17 cellular contexts compared by ENCODE assay signal in the genomic region with DNA sequence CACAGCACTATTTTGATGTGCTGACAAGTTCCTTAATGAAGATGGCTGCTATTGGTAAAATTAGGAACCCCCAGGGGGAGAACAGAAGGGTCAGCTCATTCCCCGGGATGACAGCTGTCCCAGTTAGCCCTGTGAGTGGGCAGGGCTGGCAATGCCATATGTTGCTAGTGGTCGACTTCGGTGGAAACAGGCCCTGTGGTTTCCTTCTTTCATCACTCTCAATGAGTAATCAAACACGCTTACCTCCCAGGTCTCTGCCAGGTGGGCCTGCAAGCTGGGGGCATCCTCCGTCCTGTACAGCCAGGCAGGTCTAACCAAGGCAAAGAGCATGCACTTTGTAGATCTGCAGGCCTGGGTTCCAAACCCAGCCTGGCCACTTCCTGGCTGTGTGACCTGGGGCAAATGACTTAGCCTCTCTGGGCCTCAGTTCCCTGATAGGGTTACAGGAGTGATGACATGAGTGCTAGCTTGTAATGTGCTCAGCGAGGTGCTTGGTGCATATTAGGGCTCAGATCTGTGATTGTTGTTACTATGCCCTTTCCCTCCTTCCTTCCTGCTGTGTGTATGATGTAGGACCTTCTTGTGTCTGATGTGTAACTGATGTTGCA.
DNase-seq lines count a peak whose midpoint lies in the region; ATAC-seq lines count a peak whose summit lies in the region.
"Had no signal": no experiment of that assay in that cellular context is flagged by ENCODE, and none has a peak within 500 bp of the region (broad histone marks: within the 10 kb centered on the region; RNA-seq: fewer than 3 reads in every experiment).

No MANE protein-coding gene starts in this region.

- intact Hi-C loops in activated CD4-positive, alpha-beta T cell treated with anti-CD3 and anti-CD28 coated beads for 36 hours (cut with DNase I, micrococcal nuclease) = no loop called here

- CTCF ChIA-PET in activated CD4-positive, alpha-beta T cell treated with anti-CD3 and anti-CD28 coated beads for 36 hours (lab: Charles Lee) = interaction anchor here (0.7 kb wide), 1 partner anchor 36 kb away, joined by 3 read pairs; no protein-coding TSS in a partner anchor

- H3K27me3 Mint-ChIP-seq in activated CD4-positive, alpha-beta T cell treated with anti-CD3 and anti-CD28 coated beads for 36 hours = no peaks in the 10 kb centered on the region
- H3K27me3 Mint-ChIP-seq: stimulated activated memory B cell treated with anti-CD40 and anti-IgM and Interleukin-4, amounts not matched to agents 10 μg/mL and 1 μg/mL and 100 μg/mL, for 72 hours had no signal

- ATAC-seq in activated CD4-positive, alpha-beta T cell treated with anti-CD3 and anti-CD28 coated beads for 36 hours = peak; percentile 19
- ATAC-seq in GM19455 (IDR thresholded peaks at IDR 0.05; ENCODE audit: unreplicated experiment) = no peak
- ATAC-seq: activated CD8-positive, alpha-beta memory T cell treated with anti-CD3 and anti-CD28 coated beads, Interleukin-2, amount 10 ng/mL, durations not matched to agents 7 days and 5 days; stimulated activated memory B cell treated with anti-CD40 and anti-IgM and Interleukin-4, amounts not matched to agents 10 μg/mL and 1 μg/mL and 100 μg/mL, for 72 hours had no signal

- H3K9me3 Mint-ChIP-seq in activated CD4-positive, alpha-beta T cell treated with anti-CD3 and anti-CD28 coated beads for 36 hours (ENCODE audit: low read depth) = no peaks in the 10 kb centered on the region
- H3K9me3 Mint-ChIP-seq: stimulated activated memory B cell treated with anti-CD40 and anti-IgM and Interleukin-4, amounts not matched to agents 10 μg/mL and 1 μg/mL and 100 μg/mL, for 72 hours had no signal

- no peaks in the 10 kb centered on the region for H3K36me3 Mint-ChIP-seq in activated CD4-positive, alpha-beta T cell treated with anti-CD3 and anti-CD28 coated beads for 36 hours (ENCODE audit: low read depth)
- H3K36me3 Mint-ChIP-seq: activated CD8-positive, alpha-beta memory T cell treated with anti-CD3 and anti-CD28 coated beads, Interleukin-2, amount 10 ng/mL, durations not matched to agents 7 days and 5 days; CD14-positive monocyte; stimulated activated memory B cell treated with anti-CD40 and anti-IgM and Interleukin-4, amounts not matched to agents 10 μg/mL and 1 μg/mL and 100 μg/mL, for 72 hours had no signal

- no peak overlapping the region for H3K27ac Mint-ChIP-seq in activated CD4-positive, alpha-beta T cell treated with anti-CD3 and anti-CD28 coated beads for 36 hours
- H3K27ac Mint-ChIP-seq: activated CD8-positive, alpha-beta memory T cell treated with anti-CD3 and anti-CD28 coated beads, Interleukin-2, amount 10 ng/mL, durations not matched to agents 7 days and 5 days; H9; stimulated activated memory B cell treated with anti-CD40 and anti-IgM and Interleukin-4, amounts not matched to agents 10 μg/mL and 1 μg/mL and 100 μg/mL, for 72 hours had no signal

- no peak overlapping the region for H3K4me3 Mint-ChIP-seq in activated CD4-positive, alpha-beta T cell treated with anti-CD3 and anti-CD28 coated beads for 36 hours
- H3K4me3 Mint-ChIP-seq: activated CD8-positive, alpha-beta memory T cell treated with anti-CD3 and anti-CD28 coated beads, Interleukin-2, amount 10 ng/mL, durations not matched to agents 7 days and 5 days; CD14-positive monocyte; H9; stimulated activated memory B cell treated with anti-CD40 and anti-IgM and Interleukin-4, amounts not matched to agents 10 μg/mL and 1 μg/mL and 100 μg/mL, for 72 hours had no signal

- POLR2A ChIA-PET in activated CD4-positive, alpha-beta T cell treated with anti-CD3 and anti-CD28 coated beads for 36 hours (lab: Charles Lee) = no interaction called here

- no peak for DNase-seq in activated CD4-positive, alpha-beta T cell treated with anti-CD3 and anti-CD28 coated beads for 36 hours
- no peak for DNase-seq in activated CD4-positive, alpha-beta T cell treated with anti-CD3 and anti-CD28 coated beads, Interleukin-2, amount 50 U/mL, for 48 hours
- DNase-seq in NCI-H524 (lab: John Stamatoyannopoulos, UW) (peak; percentile 84 to 95), cerebellar cortex (ENCODE audit: low spot score) (peak; percentile 68), retina (peak; percentile 12), activated T-cell treated with anti-CD3 and anti-CD28 coated beads for 4 hours (no peak)
- DNase-seq in activated CD4-positive, CD25-positive, alpha-beta regulatory T cell treated with anti-CD3 and anti-CD28 coated beads, Interleukin-2, amount 50 U/mL, for 72 hours = no peak
- DNase-seq: activated CD8-positive, alpha-beta memory T cell treated with anti-CD3 and anti-CD28 coated beads, Interleukin-2, amount 10 ng/mL, durations not matched to agents 7 days and 5 days; DMS153; H9; NCI-H2029; NCI-H774; RPMI8226; T1000 had no signal

- no peaks in the 10 kb centered on the region for H3K4me1 Mint-ChIP-seq in activated CD4-positive, alpha-beta T cell treated with anti-CD3 and anti-CD28 coated beads for 36 hours
- H3K4me1 Mint-ChIP-seq: stimulated activated memory B cell treated with anti-CD40 and anti-IgM and Interleukin-4, amounts not matched to agents 10 μg/mL and 1 μg/mL and 100 μg/mL, for 72 hours had no signal

Comparison
In these comparisons a context has a peak if more than half of its experiments do, and no peak if none do; other contexts are left out.
1. DNase-seq: peak in NCI-H524 (2 of 2), cerebellar cortex (single experiment) and retina (single experiment); none in activated CD4-positive, alpha-beta T cell treated with anti-CD3 and anti-CD28 coated beads for 36 hours (single experiment), activated CD4-positive, alpha-beta T cell treated with anti-CD3 and anti-CD28 coated beads, Interleukin-2, amount 50 U/mL, for 48 hours (0 of 2), activated T-cell treated with anti-CD3 and anti-CD28 coated beads for 4 hours (single experiment) and activated CD4-positive, CD25-positive, alpha-beta regulatory T cell treated with anti-CD3 and anti-CD28 coated beads, Interleukin-2, amount 50 U/mL, for 72 hours (single experiment).